1 cellular context compared by ENCODE assay signal in genomic region chr6:42088101-42088591, GRCh38.
TF ChIP-seq lines count a peak whose summit lies in the region.

No MANE protein-coding gene starts in this region.

TF ChIP-seq in HEK293, 187 proteins besides CTCF, POLR2A, EP300 and RAD21 (continued from another document and continues in another):
- TF ChIP-seq ZNF362 (tag by site-specific recombination; IDR thresholded peaks at IDR 0.05) (no peak), ZNF658 (tag by site-specific recombination; IDR thresholded peaks at IDR 0.05) (no peak), ZNF16 (tag by site-specific recombination; IDR thresholded peaks at IDR 0.05; ENCODE audit: low read depth) (no peak), ZNF114 (tag by site-specific recombination; IDR thresholded peaks at IDR 0.05) (no peak), GLIS1 (tag by site-specific recombination; IDR thresholded peaks at IDR 0.05) (peak; percentile 25; the same call in 1 of the 2 replicates), SP2 (tag by site-specific recombination; IDR thresholded peaks at IDR 0.05) (no peak), ZNF76 (tag by site-specific recombination; IDR thresholded peaks at IDR 0.05; ENCODE audit: borderline replicate concordance, low read depth) (no peak), ZNF391 (tag by site-specific recombination; IDR thresholded peaks at IDR 0.05; ENCODE audit: borderline replicate concordance, low read depth) (no peak), MYNN (tag by site-specific recombination; IDR thresholded peaks at IDR 0.05; ENCODE audit: borderline replicate concordance) (no peak), ZNF707 (tag by site-specific recombination; IDR thresholded peaks at IDR 0.05) (no peak), ZNF10 (tag by site-specific recombination; IDR thresholded peaks at IDR 0.05) (peak; percentile 81), ZBTB21 (tag by site-specific recombination; IDR thresholded peaks at IDR 0.05) (no peak), ZEB2 (tag by site-specific recombination; IDR thresholded peaks at IDR 0.05) (no peak), ZNF747 (tag by site-specific recombination; IDR thresholded peaks at IDR 0.05) (no peak), ZNF121 (tag by site-specific recombination; IDR thresholded peaks at IDR 0.05) (no peak), ZNF664 (tag by site-specific recombination; IDR thresholded peaks at IDR 0.05) (no peak), ZNF174 (tag by site-specific recombination; IDR thresholded peaks at IDR 0.05) (no peak), ZNF19 (tag by site-specific recombination; IDR thresholded peaks at IDR 0.05; ENCODE audit: low read depth) (no peak), ZNF596 (tag by site-specific recombination; IDR thresholded peaks at IDR 0.05) (no peak), ZNF292 (tag by site-specific recombination; IDR thresholded peaks at IDR 0.05; ENCODE audit: borderline replicate concordance, low read depth) (no peak), ZBTB8A (tag by site-specific recombination; IDR thresholded peaks at IDR 0.05) (no peak), ZFP37 (tag by site-specific recombination; IDR thresholded peaks at IDR 0.05) (no peak), SP3 (tag by site-specific recombination; IDR thresholded peaks at IDR 0.05) (peak; percentile 33; the same call in 1 of the 2 replicates), ZNF404 (tag by site-specific recombination; IDR thresholded peaks at IDR 0.05) (no peak), ZNF175 (tag by site-specific recombination; IDR thresholded peaks at IDR 0.05) (no peak), ZNF132 (tag by site-specific recombination; IDR thresholded peaks at IDR 0.05; ENCODE audit: borderline replicate concordance) (no peak), ZNF629 (tag by site-specific recombination; IDR thresholded peaks at IDR 0.05) (peak; percentile 45; the same call in 1 of the 2 replicates), ZIC2 (tag by site-specific recombination; IDR thresholded peaks at IDR 0.05) (no peak), ZNF366 (tag by site-specific recombination; conservative IDR thresholded peaks at IDR 0.05) (no peak), SCRT2 (tag by site-specific recombination; IDR thresholded peaks at IDR 0.05) (no peak), BCL11B (tag by site-specific recombination; IDR thresholded peaks at IDR 0.05; ENCODE audit: low read depth) (no peak), ZNF548 (tag by site-specific recombination; IDR thresholded peaks at IDR 0.05) (no peak), ZNF639 (tag by site-specific recombination; IDR thresholded peaks at IDR 0.05) (0 out of 2 replicates have a peak, but pooled peaks have one; percentile 20), ZNF239 (tag by site-specific recombination; IDR thresholded peaks at IDR 0.05) (no peak), ZNF560 (tag by site-specific recombination; IDR thresholded peaks at IDR 0.05; ENCODE audit: borderline replicate concordance) (no peak), ZNF624 (tag by site-specific recombination; IDR thresholded peaks at IDR 0.05) (no peak), SP7 (tag by site-specific recombination; IDR thresholded peaks at IDR 0.05) (peak; percentile 71), ZNF555 (tag by site-specific recombination; conservative IDR thresholded peaks at IDR 0.05) (no peak), ZNF324 (tag by site-specific recombination; IDR thresholded peaks at IDR 0.05) (no peak), ZNF585B (tag by site-specific recombination; IDR thresholded peaks at IDR 0.05) (no peak), ZNF600 (tag by site-specific recombination; IDR thresholded peaks at IDR 0.05) (peak; percentile 34; the same call in 1 of the 2 replicates), ZNF621 (tag by site-specific recombination; IDR thresholded peaks at IDR 0.05) (no peak), HOXC10 (CRISPR knock-in tag; IDR thresholded peaks at IDR 0.05) (no peak), ZNF302 (tag by site-specific recombination; IDR thresholded peaks at IDR 0.05; ENCODE audit: low read depth) (no peak), IKZF3 (tag by site-specific recombination; IDR thresholded peaks at IDR 0.05) (no peak), BCL6B (tag by site-specific recombination; IDR thresholded peaks at IDR 0.05) (no peak), ZNF133 (tag by site-specific recombination; IDR thresholded peaks at IDR 0.05) (no peak), ZNF221 (tag by site-specific recombination; IDR thresholded peaks at IDR 0.05; ENCODE audit: borderline replicate concordance) (no peak), REPIN1 (tag by site-specific recombination; IDR thresholded peaks at IDR 0.05; ENCODE audit: low read depth) (no peak), ZBTB17 (tag by site-specific recombination; IDR thresholded peaks at IDR 0.05) (peak; percentile 28; the same call in 1 of the 2 replicates), ZNF529 (tag by site-specific recombination; IDR thresholded peaks at IDR 0.05; ENCODE audit: insufficient replicate concordance) (no peak), ZNF23 (tag by site-specific recombination; IDR thresholded peaks at IDR 0.05; ENCODE audit: borderline replicate concordance) (no peak), ZNF830 (tag by site-specific recombination; IDR thresholded peaks at IDR 0.05; ENCODE audit: low read depth) (no peak), ZNF623 (tag by site-specific recombination; IDR thresholded peaks at IDR 0.05) (no peak), ZNF394 (tag by site-specific recombination; IDR thresholded peaks at IDR 0.05; ENCODE audit: borderline replicate concordance) (no peak), KLF9 (tag by site-specific recombination; IDR thresholded peaks at IDR 0.05; ENCODE audit: low read depth) (0 out of 2 replicates have a peak, but pooled peaks have one; percentile 43), GLIS2 (tag by site-specific recombination; IDR thresholded peaks at IDR 0.05) (no peak), ZBTB26 (tag by site-specific recombination; optimal IDR thresholded peaks at IDR 0.05) (no peak), ZNF341 (tag by site-specific recombination; IDR thresholded peaks at IDR 0.05; ENCODE audit: low read depth) (no peak)
- TF ChIP-seq, protein P1, sequence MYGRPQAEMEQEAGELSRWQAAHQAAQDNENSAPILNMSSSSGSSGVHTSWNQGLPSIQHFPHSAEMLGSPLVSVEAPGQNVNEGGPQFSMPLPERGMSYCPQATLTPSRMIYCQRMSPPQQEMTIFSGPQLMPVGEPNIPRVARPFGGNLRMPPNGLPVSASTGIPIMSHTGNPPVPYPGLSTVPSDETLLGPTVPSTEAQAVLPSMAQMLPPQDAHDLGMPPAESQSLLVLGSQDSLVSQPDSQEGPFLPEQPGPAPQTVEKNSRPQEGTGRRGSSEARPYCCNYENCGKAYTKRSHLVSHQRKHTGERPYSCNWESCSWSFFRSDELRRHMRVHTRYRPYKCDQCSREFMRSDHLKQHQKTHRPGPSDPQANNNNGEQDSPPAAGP (tag by site-specific recombination; IDR thresholded peaks at IDR 0.05) = 0 out of 2 replicates have a peak, but pooled peaks have one; percentile 57
- TF ChIP-seq, protein P2, sequence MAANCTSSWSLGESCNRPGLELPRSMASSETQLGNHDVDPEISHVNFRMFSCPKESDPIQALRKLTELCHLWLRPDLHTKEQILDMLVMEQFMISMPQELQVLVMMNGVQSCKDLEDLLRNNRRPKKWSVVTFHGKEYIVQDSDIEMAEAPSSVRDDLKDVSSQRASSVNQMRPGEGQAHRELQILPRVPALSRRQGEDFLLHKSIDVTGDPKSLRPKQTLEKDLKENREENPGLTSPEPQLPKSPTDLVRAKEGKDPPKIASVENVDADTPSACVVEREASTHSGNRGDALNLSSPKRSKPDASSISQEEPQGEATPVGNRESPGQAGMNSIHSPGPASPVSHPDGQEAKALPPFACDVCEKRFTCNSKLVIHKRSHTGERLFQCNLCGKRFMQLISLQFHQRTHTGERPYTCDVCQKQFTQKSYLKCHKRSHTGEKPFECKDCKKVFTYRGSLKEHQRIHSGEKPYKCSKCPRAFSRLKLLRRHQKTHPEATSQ (tag by site-specific recombination; IDR thresholded peaks at IDR 0.05) = no peak
- TF ChIP-seq, protein P3, sequence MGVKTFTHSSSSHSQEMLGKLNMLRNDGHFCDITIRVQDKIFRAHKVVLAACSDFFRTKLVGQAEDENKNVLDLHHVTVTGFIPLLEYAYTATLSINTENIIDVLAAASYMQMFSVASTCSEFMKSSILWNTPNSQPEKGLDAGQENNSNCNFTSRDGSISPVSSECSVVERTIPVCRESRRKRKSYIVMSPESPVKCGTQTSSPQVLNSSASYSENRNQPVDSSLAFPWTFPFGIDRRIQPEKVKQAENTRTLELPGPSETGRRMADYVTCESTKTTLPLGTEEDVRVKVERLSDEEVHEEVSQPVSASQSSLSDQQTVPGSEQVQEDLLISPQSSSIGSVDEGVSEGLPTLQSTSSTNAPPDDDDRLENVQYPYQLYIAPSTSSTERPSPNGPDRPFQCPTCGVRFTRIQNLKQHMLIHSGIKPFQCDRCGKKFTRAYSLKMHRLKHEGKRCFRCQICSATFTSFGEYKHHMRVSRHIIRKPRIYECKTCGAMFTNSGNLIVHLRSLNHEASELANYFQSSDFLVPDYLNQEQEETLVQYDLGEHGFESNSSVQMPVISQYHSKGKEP (tag by site-specific recombination; IDR thresholded peaks at IDR 0.05) = no peak
- TF ChIP-seq, protein P4, sequence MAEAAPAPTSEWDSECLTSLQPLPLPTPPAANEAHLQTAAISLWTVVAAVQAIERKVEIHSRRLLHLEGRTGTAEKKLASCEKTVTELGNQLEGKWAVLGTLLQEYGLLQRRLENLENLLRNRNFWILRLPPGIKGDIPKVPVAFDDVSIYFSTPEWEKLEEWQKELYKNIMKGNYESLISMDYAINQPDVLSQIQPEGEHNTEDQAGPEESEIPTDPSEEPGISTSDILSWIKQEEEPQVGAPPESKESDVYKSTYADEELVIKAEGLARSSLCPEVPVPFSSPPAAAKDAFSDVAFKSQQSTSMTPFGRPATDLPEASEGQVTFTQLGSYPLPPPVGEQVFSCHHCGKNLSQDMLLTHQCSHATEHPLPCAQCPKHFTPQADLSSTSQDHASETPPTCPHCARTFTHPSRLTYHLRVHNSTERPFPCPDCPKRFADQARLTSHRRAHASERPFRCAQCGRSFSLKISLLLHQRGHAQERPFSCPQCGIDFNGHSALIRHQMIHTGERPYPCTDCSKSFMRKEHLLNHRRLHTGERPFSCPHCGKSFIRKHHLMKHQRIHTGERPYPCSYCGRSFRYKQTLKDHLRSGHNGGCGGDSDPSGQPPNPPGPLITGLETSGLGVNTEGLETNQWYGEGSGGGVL (tag by site-specific recombination; IDR thresholded peaks at IDR 0.05) = no peak
- TF ChIP-seq, protein P5, sequence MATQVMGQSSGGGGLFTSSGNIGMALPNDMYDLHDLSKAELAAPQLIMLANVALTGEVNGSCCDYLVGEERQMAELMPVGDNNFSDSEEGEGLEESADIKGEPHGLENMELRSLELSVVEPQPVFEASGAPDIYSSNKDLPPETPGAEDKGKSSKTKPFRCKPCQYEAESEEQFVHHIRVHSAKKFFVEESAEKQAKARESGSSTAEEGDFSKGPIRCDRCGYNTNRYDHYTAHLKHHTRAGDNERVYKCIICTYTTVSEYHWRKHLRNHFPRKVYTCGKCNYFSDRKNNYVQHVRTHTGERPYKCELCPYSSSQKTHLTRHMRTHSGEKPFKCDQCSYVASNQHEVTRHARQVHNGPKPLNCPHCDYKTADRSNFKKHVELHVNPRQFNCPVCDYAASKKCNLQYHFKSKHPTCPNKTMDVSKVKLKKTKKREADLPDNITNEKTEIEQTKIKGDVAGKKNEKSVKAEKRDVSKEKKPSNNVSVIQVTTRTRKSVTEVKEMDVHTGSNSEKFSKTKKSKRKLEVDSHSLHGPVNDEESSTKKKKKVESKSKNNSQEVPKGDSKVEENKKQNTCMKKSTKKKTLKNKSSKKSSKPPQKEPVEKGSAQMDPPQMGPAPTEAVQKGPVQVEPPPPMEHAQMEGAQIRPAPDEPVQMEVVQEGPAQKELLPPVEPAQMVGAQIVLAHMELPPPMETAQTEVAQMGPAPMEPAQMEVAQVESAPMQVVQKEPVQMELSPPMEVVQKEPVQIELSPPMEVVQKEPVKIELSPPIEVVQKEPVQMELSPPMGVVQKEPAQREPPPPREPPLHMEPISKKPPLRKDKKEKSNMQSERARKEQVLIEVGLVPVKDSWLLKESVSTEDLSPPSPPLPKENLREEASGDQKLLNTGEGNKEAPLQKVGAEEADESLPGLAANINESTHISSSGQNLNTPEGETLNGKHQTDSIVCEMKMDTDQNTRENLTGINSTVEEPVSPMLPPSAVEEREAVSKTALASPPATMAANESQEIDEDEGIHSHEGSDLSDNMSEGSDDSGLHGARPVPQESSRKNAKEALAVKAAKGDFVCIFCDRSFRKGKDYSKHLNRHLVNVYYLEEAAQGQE (tag by site-specific recombination; IDR thresholded peaks at IDR 0.05) = no peak
